ENCODE assay signal across 18 cellular contexts in genomic region chr3:16252243-16252978, GRCh38. TPM values are rescaled to one million over a fixed set of nuclear protein-coding genes. Genes with fewer than 3 reads are reported as not detected.
DNase-seq lines count a peak whose midpoint lies in the region; ATAC-seq, FAIRE-seq and TF ChIP-seq lines count a peak whose summit lies in the region.
"Had no signal": no experiment of that assay in that cellular context is flagged by ENCODE, and none has a peak within 500 bp of the region (broad histone marks: within the 10 kb centered on the region; RNA-seq: fewer than 3 reads in every experiment).

No MANE protein-coding gene starts in this region.

- H3K4me1 Mint-ChIP-seq in progenitor cell of endocrine pancreas (ENCODE audit: low read depth), result peaks cover 4% of the 10 kb centered on the region

- under 1% methylated on average over 7 of the region's 7 CpGs for WGBS in GM12878 (ENCODE audit: insufficient coverage, insufficient replicate concordance, low lambda C conversion rate, missing lambda C conversion rate)

- RAD21 ChIA-PET in GM12878 (lab: Charles Lee; ENCODE audit: unreplicated experiment), result interaction anchor here (0.7 to 1.5 kb wide), 10 partner anchors 9 to 456 kb away, joined by 3 to 8 read pairs (median 4); partner anchors contain the start of genes DPH3 and OXNAD1

- no peaks in the 10 kb centered on the region for H3K9me3 ChIP-seq in GM12878 (replicated peaks; ENCODE audit: control insufficient read depth, insufficient read depth, low read length)
- H3K9me3 ChIP-seq: stomach had no signal

- CTCF ChIA-PET in GM12878 (lab: Yijun Ruan, JAX), result interaction anchor here (0.6 to 2.8 kb wide), 10 partner anchors 9 to 1924 kb away, joined by 3 to 22 read pairs (median 4); partner anchors contain the start of genes DPH3 and OXNAD1

- H2AFZ ChIP-seq in GM12878 (ENCODE audit: control insufficient read depth, low read depth, low read length), result no peak overlapping the region

- no peaks in the 10 kb centered on the region for H3K27me3 ChIP-seq in GM12878 (replicated peaks in 1 of 2; ENCODE audit: control insufficient read depth in 2 of 2, insufficient read depth in 2 of 2, low read length in 1 of 2)
- no peaks in the 10 kb centered on the region for H3K27me3 ChIP-seq in brain microvascular endothelial cell (replicated peaks)
- H3K27me3 ChIP-seq: cardiac muscle cell, stomach had no signal

- TF ChIP-seq EP300 in GM12878 (IDR thresholded peaks at IDR 0.05; ENCODE audit: borderline replicate concordance in 1 of 2, control insufficient read depth in 1 of 2, low read depth in 2 of 2, low read length in 2 of 2), result no peak

- peak overlapping the region; percentile 20; the same call in 1 of the 2 replicates for H3K4me2 ChIP-seq in GM12878 (ENCODE audit: control insufficient read depth, insufficient read depth)

- no peaks in the 10 kb centered on the region for H3K79me2 ChIP-seq in GM12878 (ENCODE audit: control insufficient read depth, insufficient read depth, low read length)

- TF ChIP-seq RAD21 in GM12878 (IDR thresholded peaks at IDR 0.05; ENCODE audit: insufficient read depth, low read depth, low read length), result no peak

- intact Hi-C loops in GM12878 (cut with micrococcal nuclease; ENCODE audit: unreplicated experiment), result no loop called here

- H3K9me3 Mint-ChIP-seq in progenitor cell of endocrine pancreas (ENCODE audit: low read depth), result no peaks in the 10 kb centered on the region
- H3K9me3 Mint-ChIP-seq: activated CD4-positive, alpha-beta memory T cell treated with anti-CD3 and anti-CD28 coated beads for 36 hours; CD14-positive monocyte; naive thymus-derived CD8-positive, alpha-beta T cell had no signal

- TF ChIP-seq CTCF in GM12878 (IDR thresholded peaks at IDR 0.05 in 2 of 3, conservative IDR thresholded peaks at IDR 0.05 in 1 of 3; ENCODE audit: control insufficient read depth in 2 of 3, extremely low read depth in 1 of 3, insufficient read depth in 1 of 3, low read depth in 3 of 3, low read length in 3 of 3) (no peak), progenitor cell of endocrine pancreas (IDR thresholded peaks at IDR 0.05; ENCODE audit: unreplicated experiment) (no peak), brain microvascular endothelial cell (IDR thresholded peaks at IDR 0.05; ENCODE audit: low read depth, low read length, missing control alignments) (no peak)

- no peak overlapping the region for H3K27ac ChIP-seq in GM12878 (ENCODE audit: control insufficient read depth, insufficient read depth)
- H3K27ac ChIP-seq in brain microvascular endothelial cell, result no peak overlapping the region
- H3K27ac ChIP-seq: cardiac muscle cell, stomach had no signal

- no peak for TF ChIP-seq POLR2A in GM12878 (IDR thresholded peaks at IDR 0.05; ENCODE audit: low read depth, low read length)

- no peaks in the 10 kb centered on the region for H3K36me3 Mint-ChIP-seq in progenitor cell of endocrine pancreas (ENCODE audit: insufficient read depth)
- H3K36me3 Mint-ChIP-seq: activated CD4-positive, alpha-beta memory T cell treated with anti-CD3 and anti-CD28 coated beads for 36 hours had no signal

- no peaks in the 10 kb centered on the region for H4K20me1 ChIP-seq in GM12878 (ENCODE audit: control insufficient read depth, insufficient read depth)

- BruUV-seq in GM12878 (replicated peaks; lab: Mats Ljungman, UMichigan), result no TSS peak

- peaks cover 13% of the 10 kb centered on the region for H3K4me1 ChIP-seq in GM12878 (ENCODE audit: control insufficient read depth, insufficient read depth, low read length)

- POLR2A ChIA-PET in GM12878 (lab: Charles Lee), result interaction anchor here (0.6 to 1.3 kb wide), 4 partner anchors 12 to 1047 kb away, joined by 3 to 15 read pairs (median 4); partner anchors contain the start of genes DPH3 and OXNAD1

- in situ Hi-C loops in GM12878 (cut with MboI), result no loop called here
- in situ Hi-C loops in brain microvascular endothelial cell (cut with HindIII; ENCODE audit: low pct_ligation_motif_present, low sequenced_read_pairs), result no loop called here

- SMC1A ChIA-PET in GM12878 (lab: Charles Lee; ENCODE audit: uncharacterized antibody, unreplicated experiment), result interaction anchor here (0.7 to 5.7 kb wide), 8 partner anchors 8 to 526 kb away, joined by 3 to 43 read pairs (median 3); partner anchors contain the start of genes DPH3 and OXNAD1

- peak; percentile 48 for ATAC-seq in GM19023 (IDR thresholded peaks at IDR 0.05; ENCODE audit: unreplicated experiment)
- peak; percentile 47 for ATAC-seq in HG03196 (IDR thresholded peaks at IDR 0.05; ENCODE audit: unreplicated experiment)
- ATAC-seq in GM12878, result peak; percentile 51
- ATAC-seq in HG02571 (IDR thresholded peaks at IDR 0.05; ENCODE audit: unreplicated experiment), result no peak
- ATAC-seq: naive thymus-derived CD8-positive, alpha-beta T cell had no signal

- peak overlapping the region; percentile 35 for H3K27ac Mint-ChIP-seq in progenitor cell of endocrine pancreas
- H3K27ac Mint-ChIP-seq: activated CD4-positive, alpha-beta memory T cell treated with anti-CD3 and anti-CD28 coated beads for 36 hours had no signal

- no peak overlapping the region for H3K9ac ChIP-seq in GM12878 (ENCODE audit: control insufficient read depth, insufficient read depth, low read length)

- FAIRE-seq in GM12878 (lab: Jason Lieb, UNC), result no peak
- FAIRE-seq: endometrium had no signal

- no peaks in the 10 kb centered on the region for H3K27me3 Mint-ChIP-seq in progenitor cell of endocrine pancreas
- H3K27me3 Mint-ChIP-seq: activated CD4-positive, alpha-beta memory T cell treated with anti-CD3 and anti-CD28 coated beads for 36 hours had no signal

- H3K36me3 ChIP-seq in GM12878 (ENCODE audit: control insufficient read depth in 2 of 2, insufficient read depth in 2 of 2, low read length in 1 of 2) (no peaks in the 10 kb centered on the region), brain microvascular endothelial cell (replicated peaks) (no peaks in the 10 kb centered on the region)
- H3K36me3 ChIP-seq: cardiac muscle cell had no signal

- H3K4me3 Mint-ChIP-seq in progenitor cell of endocrine pancreas (ENCODE audit: low read depth), result no peak overlapping the region
- H3K4me3 Mint-ChIP-seq: activated CD4-positive, alpha-beta memory T cell treated with anti-CD3 and anti-CD28 coated beads for 36 hours; CD14-positive monocyte; naive thymus-derived CD8-positive, alpha-beta T cell had no signal

- DNase-seq in GM12878 (ENCODE audit: low read depth, low spot score), result peak; percentile 32
- DNase-seq in progenitor cell of endocrine pancreas (ENCODE audit: low spot score, unreplicated experiment), result no peak
- no peak for DNase-seq in NCI-H446 (lab: John Stamatoyannopoulos, UW)
- no peak for DNase-seq in putamen (ENCODE audit: low spot score)
- DNase-seq in brain microvascular endothelial cell, result no peak
- DNase-seq: activated CD4-positive, alpha-beta memory T cell treated with anti-CD3 and anti-CD28 coated beads for 36 hours; activated gamma-delta T cell; head of caudate nucleus; naive thymus-derived CD8-positive, alpha-beta T cell; NCI-H1694 treated with DMSO at 0.1 percent for 48 hours; NCI-H748 treated with DMSO at 0.1 percent for 48 hours; stomach had no signal

- no peak overlapping the region for H3K4me3 ChIP-seq in GM12878
- no peak overlapping the region for H3K4me3 ChIP-seq in brain microvascular endothelial cell (ENCODE audit: low read depth, low read length)
- H3K4me3 ChIP-seq: cardiac muscle cell, stomach had no signal

TF ChIP-seq in GM12878, 131 proteins besides CTCF, POLR2A, EP300 and RAD21 (continues in another document):
- no peak for TF ChIP-seq HDAC2 (IDR thresholded peaks at IDR 0.05)
- peak; percentile 50; the same call in 1 of the 2 replicates for TF ChIP-seq ATF7 (IDR thresholded peaks at IDR 0.05; ENCODE audit: low read depth)
- no peak for TF ChIP-seq NR2C2 (IDR thresholded peaks at IDR 0.05; ENCODE audit: borderline replicate concordance, control insufficient read depth, insufficient read length, low read depth)
- no peak for TF ChIP-seq NFXL1 (IDR thresholded peaks at IDR 0.05; ENCODE audit: borderline replicate concordance)

RNA-seq across cellular contexts. Expression of gene DPH3, which starts 12.3 kb away (rescaled TPM):
- 3.3 and 3.5 TPM in 2 replicates for total RNA-seq in GM12878 (2013; cell fraction: nucleolus; rRNA removed)
- 10.7 and 10.8 TPM in 2 replicates for total RNA-seq in GM12878 (2014; rRNA removed)
- total RNA-seq in GM12878 (2014; rRNA removed; fragmentation: Illumina TruSeq; extraction: Trizol), result 13.0 and 14.7 TPM in 2 replicates
- total RNA-seq in GM12878 (2021), result 15.4 and 20.6 TPM in 2 replicates
- polyA plus RNA-seq in GM12878 (2011; ENCODE audit: low read depth), result 5.3 TPM
- polyA plus RNA-seq in GM12878 (2011; rRNA removed), result 26.1 and 39.1 TPM in 2 replicates
- 7.1 and 7.3 TPM in 2 replicates for polyA plus RNA-seq in GM12878 (2011; cell fraction: cytosol; rRNA removed)
- 3.4 and 5.5 TPM in 2 replicates for polyA plus RNA-seq in GM12878 (2011; cell fraction: nucleus; rRNA removed)
- 10.3 and 11.2 TPM in 2 replicates for polyA plus RNA-seq in GM12878 (2012)
- 18.0 and 19.0 TPM in 2 replicates for polyA plus RNA-seq in GM12878 (2014; fragmentation: Illumina TruSeq; extraction: Trizol)
- polyA plus RNA-seq in GM12878 (2014; fragmentation: Nextera tagmentation; extraction: Ambion mirVana), result 10 to 100 TPM; 67.1 to 71.8 TPM
- polyA plus RNA-seq in GM12878 (2014; rRNA removed), result 9.2 and 10.9 TPM in 2 replicates
- polyA plus RNA-seq in GM12878 (2016; fragmentation: Nextera tagmentation; extraction: Ambion mirVana), result 10 to 100 TPM; 50.6 to 54.8 TPM
- 5.8 and 6.9 TPM in 2 replicates for polyA minus RNA-seq in GM12878 (2011; rRNA and poly(A)+ RNA removed)
- 3.3 and 3.7 TPM in 2 replicates for polyA minus RNA-seq in GM12878 (2011; cell fraction: cytosol; rRNA and poly(A)+ RNA removed)
- polyA minus RNA-seq in GM12878 (2011; cell fraction: nucleus; rRNA and poly(A)+ RNA removed), result 2.7 and 3.5 TPM in 2 replicates
- 25.1 and 27.8 TPM in 2 replicates for total RNA-seq in progenitor cell of endocrine pancreas

RNA-seq across cellular contexts. Expression of gene OXNAD1, which starts 12.6 kb away (rescaled TPM):
- 46.6 and 47.8 TPM in 2 replicates for total RNA-seq in GM12878 (2013; cell fraction: nucleolus; rRNA removed)
- total RNA-seq in GM12878 (2014; rRNA removed) (18.9 and 20.5 TPM in 2 replicates), GM12878 (2014; rRNA removed; fragmentation: Illumina TruSeq; extraction: Trizol) (13.5 and 14.4 TPM in 2 replicates), GM12878 (2021) (14.5 and 15.4 TPM in 2 replicates), progenitor cell of endocrine pancreas (17.6 and 18.5 TPM in 2 replicates)
- polyA plus RNA-seq in GM12878 (2011; ENCODE audit: low read depth), result 4.2 TPM
- polyA plus RNA-seq in GM12878 (2011; rRNA removed) (18.7 and 22.6 TPM in 2 replicates), GM12878 (2014; fragmentation: Illumina TruSeq; extraction: Trizol) (12.9 and 16.9 TPM in 2 replicates), GM12878 (2014; fragmentation: Nextera tagmentation; extraction: Ambion mirVana) (1 to 10 TPM; 5.6 to 6.9 TPM), GM12878 (2014; rRNA removed) (13.2 and 13.5 TPM in 2 replicates), GM12878 (2016; fragmentation: Nextera tagmentation; extraction: Ambion mirVana) (10 to 100 TPM; 24.3 to 27.8 TPM)
- polyA plus RNA-seq in GM12878 (2011; cell fraction: cytosol; rRNA removed), result 14.2 and 14.3 TPM in 2 replicates
- polyA plus RNA-seq in GM12878 (2011; cell fraction: nucleus; rRNA removed), result 14.9 and 17.4 TPM in 2 replicates
- 6.9 and 7.2 TPM in 2 replicates for polyA plus RNA-seq in GM12878 (2012)
- polyA minus RNA-seq in GM12878 (2011; rRNA and poly(A)+ RNA removed), result 21.0 and 22.2 TPM in 2 replicates
- polyA minus RNA-seq in GM12878 (2011; cell fraction: cytosol; rRNA and poly(A)+ RNA removed), result 6.0 and 10.7 TPM in 2 replicates
- 27.0 and 38.5 TPM in 2 replicates for polyA minus RNA-seq in GM12878 (2011; cell fraction: nucleus; rRNA and poly(A)+ RNA removed)
